8 cellular contexts compared by ENCODE assay signal in genomic region chr10:132551093-132551807, GRCh38. TPM values are rescaled to one million over a fixed set of nuclear protein-coding genes. Genes with fewer than 3 reads are reported as not detected.
A peak's percentile ranks its signal among the peaks of the same experiment; 100 is the strongest.
DNase-seq lines count a peak whose midpoint lies in the region; ATAC-seq and TF ChIP-seq lines count a peak whose summit lies in the region.

No MANE protein-coding gene starts in this region.

- H3K27me3 ChIP-seq in H7 (ENCODE audit: control insufficient read depth, insufficient read depth, low read length) (no peaks in the 10 kb centered on the region), esophagus squamous epithelium (no peaks in the 10 kb centered on the region)

- TF ChIP-seq CTCF in esophagus squamous epithelium (IDR thresholded peaks at IDR 0.05) = no peak

- H3K4me3 ChIP-seq in H7 (ENCODE audit: insufficient read depth, low read depth, low read length) (no peak overlapping the region), esophagus squamous epithelium (no peak overlapping the region)

- H3K4me1 ChIP-seq in esophagus squamous epithelium = peaks cover 11 to 56% (median 16%) of the 10 kb centered on the region in 3 donors

- in situ Hi-C loops in ACHN (cut with HindIII; ENCODE audit: low pct_ligation_motif_present, low pct_unique_long_range_greater_than_20kb, low sequenced_read_pairs) = no loop called here

- intact Hi-C loops in left colon (cut with DNase I, micrococcal nuclease) (no loop called here), esophagus squamous epithelium (cut with DNase I) (no loop called here)

- H3K27ac ChIP-seq in esophagus squamous epithelium = peak overlapping the region in 1 of 4 donors; percentile 49

- TF ChIP-seq POLR2A in esophagus squamous epithelium (IDR thresholded peaks at IDR 0.05) = no peak

- WGBS in esophagus squamous epithelium, 2 donors = 34 to 64% methylated on average over 5 to 9 of the region's 15 CpGs

- no peaks in the 10 kb centered on the region for H3K9me3 ChIP-seq in esophagus squamous epithelium

- H3K36me3 ChIP-seq in H7 (replicated peaks; ENCODE audit: control insufficient read depth, insufficient read depth, low read length) (no peaks in the 10 kb centered on the region), esophagus squamous epithelium (no peaks in the 10 kb centered on the region)

- ATAC-seq in activated CD4-positive, CD25-positive, alpha-beta regulatory T cell treated with anti-CD3 and anti-CD28 coated beads, Interleukin-2, amount 50 U/mL, for 24 hours = peak; percentile 41 to 50
- no peak for ATAC-seq in left colon

- DNase-seq in activated CD4-positive, CD25-positive, alpha-beta regulatory T cell treated with anti-CD3 and anti-CD28 coated beads, Interleukin-2, amount 50 U/mL, for 72 hours = no peak
- DNase-seq in H7 = peak; percentile 60
- DNase-seq in NOMO-1 (lab: John Stamatoyannopoulos, UW; ENCODE audit: unreplicated experiment in 2 of 2) = peak; percentile 78 to 94
- DNase-seq in left colon = peak; percentile 20 to 23
- no peak for DNase-seq in NCI-H748 (lab: John Stamatoyannopoulos, UW; ENCODE audit: unreplicated experiment)
- no peak for DNase-seq in esophagus squamous epithelium (lab: John Stamatoyannopoulos, UW)
- no peak for DNase-seq in ACHN

RNA-seq across cellular contexts. Expression of gene INPP5A, which starts 13.7 kb away (rescaled TPM):
- 21.0 and 29.2 TPM in 2 replicates for total RNA-seq in H7 (2014; rRNA removed; shearing (Covaris generic))
- total RNA-seq in left colon = 10 to 100 TPM; 35.6 to 42.2 TPM
- 10 to 100 TPM; 16.9 to 58.2 (median 29.5) TPM for total RNA-seq in esophagus squamous epithelium

Comparison
In these comparisons a context has a peak if more than half of its experiments do, and no peak if none do; other contexts are left out.
1. DNase-seq: peak in H7 (single experiment), NOMO-1 (2 of 2) and left colon (2 of 2); none in activated CD4-positive, CD25-positive, alpha-beta regulatory T cell treated with anti-CD3 and anti-CD28 coated beads, Interleukin-2, amount 50 U/mL, for 72 hours (single experiment), NCI-H748 (single experiment), esophagus squamous epithelium (single experiment) and ACHN (single experiment).